12 cellular contexts compared by ENCODE assay signal in genomic region chr12:66103011-66103913, GRCh38. TPM values are rescaled to one million over a fixed set of nuclear protein-coding genes. Genes with fewer than 3 reads are reported as not detected.
DNase-seq lines count a peak whose midpoint lies in the region; ATAC-seq and TF ChIP-seq lines count a peak whose summit lies in the region.
"Had no signal": no experiment of that assay in that cellular context is flagged by ENCODE, and none has a peak within 500 bp of the region (broad histone marks: within the 10 kb centered on the region; RNA-seq: fewer than 3 reads in every experiment).

No MANE protein-coding gene starts in this region.

- peaks cover 11% of the 10 kb centered on the region for H3K4me1 Mint-ChIP-seq in endodermal cell

- H3K36me3 Mint-ChIP-seq in endodermal cell (ENCODE audit: low read depth), result no peaks in the 10 kb centered on the region
- H3K36me3 Mint-ChIP-seq: activated naive CD8-positive, alpha-beta T cell had no signal

- no peak overlapping the region for H3K27ac ChIP-seq in endodermal cell (ENCODE audit: low read depth, low read length)
- H3K27ac ChIP-seq in coronary artery, result no peak overlapping the region

- no peak overlapping the region for H3K9ac ChIP-seq in endodermal cell (ENCODE audit: extremely low read depth, low read length, poor library complexity, severe bottlenecking)

- H3K36me3 ChIP-seq in endodermal cell (ENCODE audit: control insufficient read depth, insufficient read depth, low read length), result no peaks in the 10 kb centered on the region

- peak; percentile 12; the same call in 1 of the 2 replicates for TF ChIP-seq CTCF in LNCaP clone FGC (IDR thresholded peaks at IDR 0.05; ENCODE audit: control insufficient read depth, extremely low read depth, insufficient read depth)
- peak; percentile 71 for TF ChIP-seq CTCF in endodermal cell (conservative IDR thresholded peaks at IDR 0.05)
- no peak for TF ChIP-seq CTCF in coronary artery (IDR thresholded peaks at IDR 0.05)

- no peak overlapping the region for H3K4me3 Mint-ChIP-seq in endodermal cell
- H3K4me3 Mint-ChIP-seq: activated naive CD8-positive, alpha-beta T cell had no signal

- no peak overlapping the region for H3K27ac Mint-ChIP-seq in endodermal cell
- H3K27ac Mint-ChIP-seq: activated naive CD8-positive, alpha-beta T cell had no signal

- peaks cover 6% of the 10 kb centered on the region for H3K27me3 Mint-ChIP-seq in endodermal cell (ENCODE audit: insufficient read depth)

- no peaks in the 10 kb centered on the region for H3K27me3 ChIP-seq in endodermal cell (ENCODE audit: control insufficient read depth, insufficient read depth, low read length, poor library complexity, severe bottlenecking)

- H3K4me3 ChIP-seq in LNCaP clone FGC (ENCODE audit: low read depth, low read length), result no peak overlapping the region
- H3K4me3 ChIP-seq in endodermal cell (ENCODE audit: low read length), result no peak overlapping the region
- H3K4me3 ChIP-seq in coronary artery, result no peak overlapping the region

- peak; percentile 5 for DNase-seq in stimulated activated CD4-positive, alpha-beta T cell treated with anti-CD3 and anti-CD28 coated beads, Interleukin-1b, Interleukin-23, amount 100 ng/mL, for 48 hours
- no peak for DNase-seq in stimulated activated CD4-positive, alpha-beta T cell treated with anti-CD3 and anti-CD28 coated beads, Interleukin-4, amount 100 ng/mL, for 4 hours
- no peak for DNase-seq in LNCaP clone FGC (ENCODE audit: low read depth)
- DNase-seq in endodermal cell, result peak; percentile 83
- DNase-seq in RPMI8226, result no peak
- no peak for DNase-seq in left lobe of liver (ENCODE audit: low spot score)
- DNase-seq in activated gamma-delta T cell (lab: John Stamatoyannopoulos, UW), result no peak
- DNase-seq in coronary artery (ENCODE audit: low spot score), result no peak
- DNase-seq: C1 segment of cervical spinal cord, Kasumi-1, left ventricle myocardium superior had no signal

- H3K9me3 Mint-ChIP-seq in endodermal cell, result peaks cover 22% of the 10 kb centered on the region

- no peak for ATAC-seq in left lobe of liver
- ATAC-seq: left ventricle myocardium superior had no signal

- WGBS in endodermal cell (ENCODE audit: insufficient coverage in 1 of 2, insufficient read length in 1 of 2), 2 experiments, result 71 to 93% methylated on average over 1 to 3 of the region's 3 CpGs

- H3K9me3 ChIP-seq in endodermal cell (ENCODE audit: control insufficient read depth, low read length), result peaks cover 7% of the 10 kb centered on the region

- peaks cover 13% of the 10 kb centered on the region for H3K4me1 ChIP-seq in endodermal cell (ENCODE audit: control insufficient read depth, insufficient read depth, low read length)

RNA-seq across cellular contexts. Expression of gene LLPH, which starts 27.3 kb away (rescaled TPM):
- total RNA-seq in endodermal cell (10 to 100 TPM; 16.5 to 25.7 TPM), left lobe of liver (8.4 TPM)
- 18.4 TPM for polyA plus RNA-seq in endodermal cell (2013, experiment 1 of 2)
- 20.4 TPM for polyA plus RNA-seq in endodermal cell (2013, experiment 2 of 2)

Comparison
In these comparisons a context has a peak if more than half of its experiments do, and no peak if none do; other contexts are left out.
1. DNase-seq: peak in stimulated activated CD4-positive, alpha-beta T cell treated with anti-CD3 and anti-CD28 coated beads, Interleukin-1b, Interleukin-23, amount 100 ng/mL, for 48 hours (single experiment) and endodermal cell (single experiment); none in stimulated activated CD4-positive, alpha-beta T cell treated with anti-CD3 and anti-CD28 coated beads, Interleukin-4, amount 100 ng/mL, for 4 hours (0 of 2), LNCaP clone FGC (single experiment), RPMI8226 (single experiment), left lobe of liver (single experiment), activated gamma-delta T cell (single experiment) and coronary artery (single experiment).